22 cellular contexts compared by ENCODE assay signal in genomic region chr10:34207350-34207749, GRCh38.
"Had no signal": no experiment of that assay in that cellular context is flagged by ENCODE, and none has a peak within 500 bp of the region (broad histone marks: within the 10 kb centered on the region; RNA-seq: fewer than 3 reads in every experiment).

No MANE protein-coding gene starts in this region.

- H3K9me3 Mint-ChIP-seq: naive thymus-derived CD4-positive, alpha-beta T cell; stimulated activated naive B cell treated with anti-CD40 and anti-IgM and Interleukin-4, amounts not matched to agents 10 μg/mL and 1 μg/mL and 100 μg/mL, for 72 hours; stimulated activated naive CD8-positive, alpha-beta T cell treated with anti-CD3 and anti-CD28 coated beads, Interleukin-15, amount 100 ng/mL, for 72 hours had no signal

- H3K36me3 Mint-ChIP-seq: memory B cell; naive thymus-derived CD4-positive, alpha-beta T cell; stimulated activated naive B cell treated with anti-CD40 and anti-IgM and Interleukin-4, amounts not matched to agents 10 μg/mL and 1 μg/mL and 100 μg/mL, for 72 hours had no signal

- ATAC-seq: esophagus mucosa; heart right ventricle; lower lobe of right lung; naive thymus-derived CD4-positive, alpha-beta T cell; psoas muscle; sciatic nerve; stimulated activated naive B cell treated with anti-CD40 and anti-IgM and Interleukin-4, amounts not matched to agents 10 μg/mL and 1 μg/mL and 100 μg/mL, for 72 hours; stimulated activated naive CD8-positive, alpha-beta T cell treated with anti-CD3 and anti-CD28 coated beads, Interleukin-15, amount 100 ng/mL, for 72 hours; upper lobe of right lung had no signal

- H3K4me3 Mint-ChIP-seq: memory B cell; naive thymus-derived CD4-positive, alpha-beta T cell; stimulated activated naive B cell treated with anti-CD40 and anti-IgM and Interleukin-4, amounts not matched to agents 10 μg/mL and 1 μg/mL and 100 μg/mL, for 72 hours; stimulated activated naive CD8-positive, alpha-beta T cell treated with anti-CD3 and anti-CD28 coated beads, Interleukin-15, amount 100 ng/mL, for 72 hours had no signal

- H3K4me1 Mint-ChIP-seq: memory B cell had no signal

- H3K27ac Mint-ChIP-seq: memory B cell; naive thymus-derived CD4-positive, alpha-beta T cell; stimulated activated naive B cell treated with anti-CD40 and anti-IgM and Interleukin-4, amounts not matched to agents 10 μg/mL and 1 μg/mL and 100 μg/mL, for 72 hours; stimulated activated naive CD8-positive, alpha-beta T cell treated with anti-CD3 and anti-CD28 coated beads, Interleukin-15, amount 100 ng/mL, for 72 hours had no signal

- DNase-seq: central memory CD4-positive, alpha-beta T cell; effector CD4-positive, alpha-beta T cell; heart right ventricle; islet precursor cell; left ventricle myocardium inferior; lower lobe of right lung; midbrain; naive thymus-derived CD4-positive, alpha-beta T cell; psoas muscle; retina; stimulated activated CD4-positive, alpha-beta T cell treated with anti-CD3 and anti-CD28 coated beads, Interleukin-2, amount 100 ng/mL, for 24 hours; stimulated activated CD4-positive, alpha-beta T cell treated with anti-CD3 and anti-CD28 coated beads, Interleukin-4, amount 100 ng/mL, for 4 hours; stimulated activated naive B cell treated with anti-CD40 and anti-IgM and Interleukin-4, amounts not matched to agents 10 μg/mL and 1 μg/mL and 100 μg/mL, for 72 hours; stimulated activated naive CD8-positive, alpha-beta T cell treated with anti-CD3 and anti-CD28 coated beads, Interleukin-15, amount 100 ng/mL, for 72 hours; testis; upper lobe of right lung had no signal

- H3K27ac ChIP-seq: coronary artery, heart right ventricle, left ventricle myocardium inferior, lower lobe of right lung, parathyroid adenoma, psoas muscle, testis, tibial nerve, upper lobe of right lung had no signal
